11 cellular contexts compared by ENCODE assay signal in genomic region chr4:185742766-185743165, GRCh38.
A peak's percentile ranks its signal among the peaks of the same experiment; 100 is the strongest.
DNase-seq lines count a peak whose midpoint lies in the region; ATAC-seq and TF ChIP-seq lines count a peak whose summit lies in the region.
"Had no signal": no experiment of that assay in that cellular context is flagged by ENCODE, and none has a peak within 500 bp of the region (broad histone marks: within the 10 kb centered on the region; RNA-seq: fewer than 3 reads in every experiment).

No MANE protein-coding gene starts in this region.

- intact Hi-C loops in CD4-positive, alpha-beta memory T cell (cut with micrococcal nuclease) = no loop called here

- peaks cover 0 to 7% of the 10 kb centered on the region in 2 donors for H3K27me3 Mint-ChIP-seq in CD4-positive, alpha-beta memory T cell

- no peaks in the 10 kb centered on the region for H3K4me1 Mint-ChIP-seq in CD4-positive, alpha-beta memory T cell

- CTCF ChIA-PET in CD4-positive, alpha-beta memory T cell (lab: Charles Lee; ENCODE audit: partially characterized antibody) = no interaction called here

- TF ChIP-seq CTCF in right atrium auricular region (IDR thresholded peaks at IDR 0.05) = no peak

- peak overlapping the region; percentile 49 to 54 for H3K27ac ChIP-seq in right atrium auricular region
- no peak overlapping the region for H3K27ac ChIP-seq in CD4-positive, alpha-beta memory T cell (ENCODE audit: low read depth, low read length)

- H3K4me3 Mint-ChIP-seq in CD4-positive, alpha-beta memory T cell = no peak overlapping the region
- H3K4me3 Mint-ChIP-seq: activated CD8-positive, alpha-beta T cell treated with anti-CD3 and anti-CD28 coated beads, Interleukin-2, amount 10 ng/mL, durations not matched to agents 7 days and 5 days had no signal

- peaks cover 0 to 8% (median 0%) of the 10 kb centered on the region in 8 donors for H3K9me3 Mint-ChIP-seq in CD4-positive, alpha-beta memory T cell

- H3K4me1 ChIP-seq in right atrium auricular region = peaks cover 0 to 75% of the 10 kb centered on the region in 2 donors
- H3K4me1 ChIP-seq in CD4-positive, alpha-beta memory T cell (ENCODE audit: insufficient read depth, low read length) = no peaks in the 10 kb centered on the region

- POLR2A ChIA-PET in CD4-positive, alpha-beta memory T cell (lab: Charles Lee; ENCODE audit: partially characterized antibody) = no interaction called here

- DNase-seq in NCI-H510A treated with DMSO at 0.1 percent for 48 hours (lab: John Stamatoyannopoulos, UW) = peak; percentile 40
- no peak for DNase-seq in right atrium auricular region (ENCODE audit: low spot score)
- DNase-seq in CD4-positive, alpha-beta memory T cell = no peak
- no peak for DNase-seq in SW 1271 (lab: John Stamatoyannopoulos, UW)
- DNase-seq: activated CD8-positive, alpha-beta T cell treated with anti-CD3 and anti-CD28 coated beads, Interleukin-2, amount 10 ng/mL, durations not matched to agents 7 days and 5 days; SHP77 treated with DMSO at 0.1 percent for 48 hours; stimulated activated CD4-positive, alpha-beta T cell treated with anti-CD3 and anti-CD28 coated beads, Interleukin-4, amount 100 ng/mL, for 1 hour had no signal

- H3K27me3 ChIP-seq in right atrium auricular region = no peaks in the 10 kb centered on the region
- H3K27me3 ChIP-seq in CD4-positive, alpha-beta memory T cell (ENCODE audit: insufficient read depth, low read length) = no peaks in the 10 kb centered on the region

- no peaks in the 10 kb centered on the region for H3K36me3 Mint-ChIP-seq in CD4-positive, alpha-beta memory T cell

- no peak overlapping the region for H3K4me3 ChIP-seq in right atrium auricular region
- no peak overlapping the region for H3K4me3 ChIP-seq in CD4-positive, alpha-beta memory T cell (ENCODE audit: low read length in 2 of 2)

- H3K36me3 ChIP-seq in right atrium auricular region = no peaks in the 10 kb centered on the region
- H3K36me3 ChIP-seq in CD4-positive, alpha-beta memory T cell (ENCODE audit: insufficient read depth, low read length) = no peaks in the 10 kb centered on the region

- ATAC-seq in GM18858 (IDR thresholded peaks at IDR 0.05; ENCODE audit: unreplicated experiment) = peak; percentile 38
- peak; percentile 64 for ATAC-seq in GM21825 (IDR thresholded peaks at IDR 0.05; ENCODE audit: unreplicated experiment)
- no peak for ATAC-seq in HG03565 (IDR thresholded peaks at IDR 0.05; ENCODE audit: unreplicated experiment)
- no peak for ATAC-seq in GM18517 (IDR thresholded peaks at IDR 0.05; ENCODE audit: unreplicated experiment)
- ATAC-seq: activated CD8-positive, alpha-beta T cell treated with anti-CD3 and anti-CD28 coated beads, Interleukin-2, amount 10 ng/mL, durations not matched to agents 7 days and 5 days had no signal

- no peaks in the 10 kb centered on the region for H3K9me3 ChIP-seq in right atrium auricular region
- no peaks in the 10 kb centered on the region for H3K9me3 ChIP-seq in CD4-positive, alpha-beta memory T cell (ENCODE audit: control insufficient read depth in 1 of 2, low read length in 2 of 2)

- H3K27ac Mint-ChIP-seq in CD4-positive, alpha-beta memory T cell = no peak overlapping the region
- H3K27ac Mint-ChIP-seq: activated CD8-positive, alpha-beta T cell treated with anti-CD3 and anti-CD28 coated beads, Interleukin-2, amount 10 ng/mL, durations not matched to agents 7 days and 5 days had no signal

Comparison
In these comparisons a context has a peak if more than half of its experiments do, and no peak if none do; other contexts are left out.
1. ATAC-seq: peak in GM18858 (single experiment) and GM21825 (single experiment); none in HG03565 (single experiment) and GM18517 (single experiment).